In the genomic region with DNA sequence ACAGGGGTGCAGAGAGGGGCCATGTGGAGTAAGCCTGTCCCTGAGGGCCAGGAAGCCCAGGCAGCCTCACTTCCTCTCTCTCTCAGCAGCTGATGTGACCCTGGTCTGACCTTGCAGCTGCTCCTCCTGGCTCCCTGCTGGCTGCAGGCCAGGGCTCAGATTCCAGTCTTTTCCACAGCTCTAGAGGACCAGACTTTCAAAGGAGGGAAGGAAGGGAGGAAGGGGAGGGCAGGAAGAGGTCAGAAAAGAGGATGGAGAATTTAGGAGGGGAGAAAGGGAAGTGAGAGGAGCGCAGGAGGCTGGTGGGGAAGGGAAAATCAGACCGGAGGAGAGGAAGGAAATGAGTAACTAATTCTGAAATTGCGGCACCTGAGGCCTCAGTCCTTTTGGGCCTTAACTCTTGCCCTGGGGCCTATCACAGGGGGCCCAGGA, we compare ENCODE assay signal across 1 cellular context.
TF ChIP-seq lines count a peak whose summit lies in the region.

No MANE protein-coding gene starts in this region.

TF ChIP-seq in SK-N-SH, 30 proteins besides CTCF, POLR2A, EP300 and RAD21 (continued from another document):
- peak; percentile 65; the same call in 1 of the 2 replicates for TF ChIP-seq RXRA (IDR thresholded peaks at IDR 0.05; ENCODE audit: borderline replicate concordance, low read depth)
- TF ChIP-seq NFIC (IDR thresholded peaks at IDR 0.05; ENCODE audit: borderline replicate concordance): peak; percentile 57
